Comparison of ENCODE assay signal across 8 cellular contexts in genomic region chr20:24160563-24161355, GRCh38.
DNase-seq lines count a peak whose midpoint lies in the region; ATAC-seq and TF ChIP-seq lines count a peak whose summit lies in the region.

No MANE protein-coding gene starts in this region.

- H3K36me3 ChIP-seq in right lobe of liver (no peaks in the 10 kb centered on the region), aorta (ENCODE audit: control insufficient read depth in 1 of 2, insufficient read depth in 2 of 2, low read length in 1 of 2) (no peaks in the 10 kb centered on the region)

- H3K4me3 ChIP-seq in AG09309 (ENCODE audit: control insufficient read depth, low read depth, low read length) (no peak overlapping the region), coronary artery (no peak overlapping the region), right lobe of liver (no peak overlapping the region), aorta (ENCODE audit: low read length in 2 of 2) (no peak overlapping the region)

- H3K4me1 ChIP-seq in right lobe of liver (no peaks in the 10 kb centered on the region), aorta (ENCODE audit: control insufficient read depth in 1 of 2, insufficient read depth in 2 of 2, low read length in 2 of 2) (no peaks in the 10 kb centered on the region)

- peak; percentile 90 for TF ChIP-seq CTCF in AG09309 (IDR thresholded peaks at IDR 0.05; ENCODE audit: control insufficient read depth, insufficient read depth, low read depth, low read length, missing control alignments)
- TF ChIP-seq CTCF in coronary artery (IDR thresholded peaks at IDR 0.05): peak; percentile 57
- TF ChIP-seq CTCF in right lobe of liver (IDR thresholded peaks at IDR 0.05): peak; percentile 51 to 88 (median 76)

- H3K27ac ChIP-seq in coronary artery: no peak overlapping the region
- no peak overlapping the region for H3K27ac ChIP-seq in right lobe of liver
- no peak overlapping the region for H3K27ac ChIP-seq in aorta (ENCODE audit: low read depth in 1 of 2, low read length in 2 of 2)

- peak; percentile 84 to 88 (median 88) for ATAC-seq in right lobe of liver
- ATAC-seq in aorta (ENCODE audit: low FRiP score): peak; percentile 64
- ATAC-seq in GM21825 (IDR thresholded peaks at IDR 0.05; ENCODE audit: unreplicated experiment): no peak
- ATAC-seq in HG03095 (IDR thresholded peaks at IDR 0.05; ENCODE audit: unreplicated experiment): no peak

- 14% methylated on average over 5 of the region's 5 CpGs for WGBS in right lobe of liver (ENCODE audit: insufficient coverage, low coverage, low lambda C conversion rate, missing lambda C conversion rate)
- WGBS in aorta, 2 donors: 4 to 5% methylated on average over 5 of the region's 5 CpGs

- intact Hi-C loops in right lobe of liver (cut with DNase I): loop anchor here in 1 of 2 donors (5.0 to 10.0 kb wide), 2 partner anchors 622 to 754 kb away; no protein-coding TSS in a partner anchor
- intact Hi-C loops in aorta (cut with DNase I): loop anchor here in 1 of 2 donors (2.0 to 10.0 kb wide), 3 partner anchors 304 to 758 kb away; partner anchors contain the start of gene SYNDIG1

- DNase-seq in AG09309 (ENCODE audit: low read depth): peak; percentile 33
- DNase-seq in GM03348 (ENCODE audit: low spot score): peak; percentile 87
- peak; percentile 13 for DNase-seq in NCI-H460 (ENCODE audit: extremely low read depth, low read depth)
- no peak for DNase-seq in coronary artery (ENCODE audit: low spot score)
- DNase-seq in right lobe of liver: peak in 2 of 3 donors; percentile 45 to 59
- peak; percentile 64 to 83 for DNase-seq in aorta

- no peaks in the 10 kb centered on the region for H3K27me3 ChIP-seq in right lobe of liver
- no peaks in the 10 kb centered on the region for H3K27me3 ChIP-seq in aorta (ENCODE audit: control insufficient read depth in 1 of 2, insufficient read depth in 2 of 2, low read length in 1 of 2)

- TF ChIP-seq POLR2A in right lobe of liver (IDR thresholded peaks at IDR 0.05): no peak

- H3K9me3 ChIP-seq in right lobe of liver: no peaks in the 10 kb centered on the region
- no peaks in the 10 kb centered on the region for H3K9me3 ChIP-seq in aorta (ENCODE audit: control insufficient read depth, low read length)

Comparison
In these comparisons a context has a peak if more than half of its experiments do, and no peak if none do; other contexts are left out.
1. ATAC-seq: peak in right lobe of liver (4 of 4) and aorta (single experiment); none in GM21825 (single experiment) and HG03095 (single experiment).
2. Peak in every context shown above with its lines, with median percentiles within 50 percentile points of each other: CTCF ChIP-seq.